In the genomic region with DNA sequence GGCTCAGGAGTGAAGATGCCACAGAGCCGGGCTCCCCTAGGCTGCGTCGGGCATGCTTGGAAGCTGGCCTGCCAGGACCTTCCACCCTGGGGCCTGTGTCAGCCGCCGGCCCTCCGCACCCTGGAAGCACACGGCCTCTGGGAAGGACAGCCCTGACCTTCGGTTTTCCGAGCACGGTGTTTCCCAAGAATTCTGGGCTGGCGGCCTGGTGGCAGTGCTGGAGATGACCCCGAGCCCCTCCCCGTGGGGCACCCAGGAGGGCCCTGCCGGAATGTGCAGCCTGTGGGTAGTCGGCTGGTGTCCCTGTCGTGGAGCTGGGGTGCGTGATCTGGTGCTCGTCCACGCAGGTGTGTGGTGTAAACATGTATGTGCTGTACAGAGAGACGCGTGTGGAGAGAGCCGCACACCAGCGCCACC, we compare ENCODE assay signal across 1 cellular context.
TF ChIP-seq lines count a peak whose summit lies in the region.

No MANE protein-coding gene starts in this region.

TF ChIP-seq in HepG2, 621 proteins besides CTCF, POLR2A, EP300 and RAD21 (continued from another document and continues in another):
- TF ChIP-seq, protein P1, sequence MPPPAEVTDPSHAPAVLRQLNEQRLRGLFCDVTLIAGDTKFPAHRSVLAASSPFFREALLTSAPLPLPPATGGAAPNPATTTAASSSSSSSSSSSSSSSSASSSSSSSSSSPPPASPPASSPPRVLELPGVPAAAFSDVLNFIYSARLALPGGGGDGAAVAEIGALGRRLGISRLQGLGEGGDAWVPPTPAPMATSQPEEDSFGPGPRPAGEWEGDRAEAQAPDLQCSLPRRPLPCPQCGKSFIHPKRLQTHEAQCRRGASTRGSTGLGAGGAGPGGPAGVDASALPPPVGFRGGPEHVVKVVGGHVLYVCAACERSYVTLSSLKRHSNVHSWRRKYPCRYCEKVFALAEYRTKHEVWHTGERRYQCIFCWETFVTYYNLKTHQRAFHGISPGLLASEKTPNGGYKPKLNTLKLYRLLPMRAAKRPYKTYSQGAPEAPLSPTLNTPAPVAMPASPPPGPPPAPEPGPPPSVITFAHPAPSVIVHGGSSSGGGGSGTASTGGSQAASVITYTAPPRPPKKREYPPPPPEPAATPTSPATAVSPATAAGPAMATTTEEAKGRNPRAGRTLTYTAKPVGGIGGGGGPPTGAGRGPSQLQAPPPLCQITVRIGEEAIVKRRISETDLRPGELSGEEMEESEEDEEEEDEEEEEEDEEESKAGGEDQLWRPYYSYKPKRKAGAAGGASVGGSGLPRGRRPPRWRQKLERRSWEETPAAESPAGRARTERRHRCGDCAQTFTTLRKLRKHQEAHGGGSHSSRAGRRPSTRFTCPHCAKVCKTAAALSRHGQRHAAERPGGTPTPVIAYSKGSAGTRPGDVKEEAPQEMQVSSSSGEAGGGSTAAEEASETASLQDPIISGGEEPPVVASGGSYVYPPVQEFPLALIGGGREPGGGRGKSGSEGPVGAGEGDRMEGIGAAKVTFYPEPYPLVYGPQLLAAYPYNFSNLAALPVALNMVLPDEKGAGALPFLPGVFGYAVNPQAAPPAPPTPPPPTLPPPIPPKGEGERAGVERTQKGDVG (CRISPR knock-in tag; IDR thresholded peaks at IDR 0.05; ENCODE audit: borderline replicate concordance), result no peak; the same call in 1 of the 2 replicates
- no peak for TF ChIP-seq ADNP (CRISPR knock-in tag; IDR thresholded peaks at IDR 0.05)
- TF ChIP-seq, protein P2, sequence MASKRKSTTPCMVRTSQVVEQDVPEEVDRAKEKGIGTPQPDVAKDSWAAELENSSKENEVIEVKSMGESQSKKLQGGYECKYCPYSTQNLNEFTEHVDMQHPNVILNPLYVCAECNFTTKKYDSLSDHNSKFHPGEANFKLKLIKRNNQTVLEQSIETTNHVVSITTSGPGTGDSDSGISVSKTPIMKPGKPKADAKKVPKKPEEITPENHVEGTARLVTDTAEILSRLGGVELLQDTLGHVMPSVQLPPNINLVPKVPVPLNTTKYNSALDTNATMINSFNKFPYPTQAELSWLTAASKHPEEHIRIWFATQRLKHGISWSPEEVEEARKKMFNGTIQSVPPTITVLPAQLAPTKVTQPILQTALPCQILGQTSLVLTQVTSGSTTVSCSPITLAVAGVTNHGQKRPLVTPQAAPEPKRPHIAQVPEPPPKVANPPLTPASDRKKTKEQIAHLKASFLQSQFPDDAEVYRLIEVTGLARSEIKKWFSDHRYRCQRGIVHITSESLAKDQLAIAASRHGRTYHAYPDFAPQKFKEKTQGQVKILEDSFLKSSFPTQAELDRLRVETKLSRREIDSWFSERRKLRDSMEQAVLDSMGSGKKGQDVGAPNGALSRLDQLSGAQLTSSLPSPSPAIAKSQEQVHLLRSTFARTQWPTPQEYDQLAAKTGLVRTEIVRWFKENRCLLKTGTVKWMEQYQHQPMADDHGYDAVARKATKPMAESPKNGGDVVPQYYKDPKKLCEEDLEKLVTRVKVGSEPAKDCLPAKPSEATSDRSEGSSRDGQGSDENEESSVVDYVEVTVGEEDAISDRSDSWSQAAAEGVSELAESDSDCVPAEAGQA (IDR thresholded peaks at IDR 0.05; ENCODE audit: low read depth), result no peak
- TF ChIP-seq, protein P2 (CRISPR knock-in tag; IDR thresholded peaks at IDR 0.05; ENCODE audit: borderline replicate concordance), result no peak
- peak; percentile 55; the same call in 1 of the 2 replicates for TF ChIP-seq ZNF747 (CRISPR knock-in tag; IDR thresholded peaks at IDR 0.05; ENCODE audit: borderline replicate concordance)
- TF ChIP-seq ZNF33A (CRISPR knock-in tag; IDR thresholded peaks at IDR 0.05; ENCODE audit: borderline replicate concordance), result no peak
- TF ChIP-seq SAP130 (CRISPR knock-in tag; IDR thresholded peaks at IDR 0.05; ENCODE audit: low read depth), result peak; percentile 58
- TF ChIP-seq, protein P3, sequence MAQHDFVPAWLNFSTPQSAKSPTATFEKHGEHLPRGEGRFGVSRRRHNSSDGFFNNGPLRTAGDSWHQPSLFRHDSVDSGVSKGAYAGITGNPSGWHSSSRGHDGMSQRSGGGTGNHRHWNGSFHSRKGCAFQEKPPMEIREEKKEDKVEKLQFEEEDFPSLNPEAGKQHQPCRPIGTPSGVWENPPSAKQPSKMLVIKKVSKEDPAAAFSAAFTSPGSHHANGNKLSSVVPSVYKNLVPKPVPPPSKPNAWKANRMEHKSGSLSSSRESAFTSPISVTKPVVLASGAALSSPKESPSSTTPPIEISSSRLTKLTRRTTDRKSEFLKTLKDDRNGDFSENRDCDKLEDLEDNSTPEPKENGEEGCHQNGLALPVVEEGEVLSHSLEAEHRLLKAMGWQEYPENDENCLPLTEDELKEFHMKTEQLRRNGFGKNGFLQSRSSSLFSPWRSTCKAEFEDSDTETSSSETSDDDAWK (CRISPR knock-in tag; IDR thresholded peaks at IDR 0.05), result no peak
- no peak for TF ChIP-seq JARID2 (CRISPR knock-in tag; IDR thresholded peaks at IDR 0.05; ENCODE audit: insufficient replicate concordance)
- TF ChIP-seq, protein P4, sequence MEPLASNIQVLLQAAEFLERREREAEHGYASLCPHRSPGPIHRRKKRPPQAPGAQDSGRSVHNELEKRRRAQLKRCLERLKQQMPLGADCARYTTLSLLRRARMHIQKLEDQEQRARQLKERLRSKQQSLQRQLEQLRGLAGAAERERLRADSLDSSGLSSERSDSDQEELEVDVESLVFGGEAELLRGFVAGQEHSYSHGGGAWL (CRISPR knock-in tag; IDR thresholded peaks at IDR 0.05), result no peak
- no peak for TF ChIP-seq NFKBIZ (CRISPR knock-in tag; IDR thresholded peaks at IDR 0.05)
- TF ChIP-seq SMAD1 (CRISPR knock-in tag; IDR thresholded peaks at IDR 0.05; ENCODE audit: borderline replicate concordance, low read depth), result no peak
- no peak for TF ChIP-seq MAFG (CRISPR knock-in tag; IDR thresholded peaks at IDR 0.05)
- no peak for TF ChIP-seq ATRX (CRISPR knock-in tag; IDR thresholded peaks at IDR 0.05; ENCODE audit: borderline replicate concordance)
- TF ChIP-seq, protein P5, sequence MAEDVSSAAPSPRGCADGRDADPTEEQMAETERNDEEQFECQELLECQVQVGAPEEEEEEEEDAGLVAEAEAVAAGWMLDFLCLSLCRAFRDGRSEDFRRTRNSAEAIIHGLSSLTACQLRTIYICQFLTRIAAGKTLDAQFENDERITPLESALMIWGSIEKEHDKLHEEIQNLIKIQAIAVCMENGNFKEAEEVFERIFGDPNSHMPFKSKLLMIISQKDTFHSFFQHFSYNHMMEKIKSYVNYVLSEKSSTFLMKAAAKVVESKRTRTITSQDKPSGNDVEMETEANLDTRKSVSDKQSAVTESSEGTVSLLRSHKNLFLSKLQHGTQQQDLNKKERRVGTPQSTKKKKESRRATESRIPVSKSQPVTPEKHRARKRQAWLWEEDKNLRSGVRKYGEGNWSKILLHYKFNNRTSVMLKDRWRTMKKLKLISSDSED (CRISPR knock-in tag; IDR thresholded peaks at IDR 0.05), result no peak
- TF ChIP-seq ZNF160 (CRISPR knock-in tag; IDR thresholded peaks at IDR 0.05), result no peak
- no peak for TF ChIP-seq KLF15 (CRISPR knock-in tag; IDR thresholded peaks at IDR 0.05; ENCODE audit: borderline replicate concordance)
- TF ChIP-seq, protein P6, sequence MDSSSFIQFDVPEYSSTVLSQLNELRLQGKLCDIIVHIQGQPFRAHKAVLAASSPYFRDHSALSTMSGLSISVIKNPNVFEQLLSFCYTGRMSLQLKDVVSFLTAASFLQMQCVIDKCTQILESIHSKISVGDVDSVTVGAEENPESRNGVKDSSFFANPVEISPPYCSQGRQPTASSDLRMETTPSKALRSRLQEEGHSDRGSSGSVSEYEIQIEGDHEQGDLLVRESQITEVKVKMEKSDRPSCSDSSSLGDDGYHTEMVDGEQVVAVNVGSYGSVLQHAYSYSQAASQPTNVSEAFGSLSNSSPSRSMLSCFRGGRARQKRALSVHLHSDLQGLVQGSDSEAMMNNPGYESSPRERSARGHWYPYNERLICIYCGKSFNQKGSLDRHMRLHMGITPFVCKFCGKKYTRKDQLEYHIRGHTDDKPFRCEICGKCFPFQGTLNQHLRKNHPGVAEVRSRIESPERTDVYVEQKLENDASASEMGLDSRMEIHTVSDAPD (CRISPR knock-in tag; IDR thresholded peaks at IDR 0.05), result no peak
- no peak for TF ChIP-seq ZFP1 (CRISPR knock-in tag; IDR thresholded peaks at IDR 0.05)
- peak in 1 of 2 experiments; percentile 28; a peak in 2 of 4 replicates for TF ChIP-seq NR2F1 (CRISPR knock-in tag; IDR thresholded peaks at IDR 0.05)
- peak; percentile 61; the same call in 1 of the 2 replicates for TF ChIP-seq ZFP41 (CRISPR knock-in tag; IDR thresholded peaks at IDR 0.05; ENCODE audit: borderline replicate concordance)
- TF ChIP-seq HNRNPH1 (optimal IDR thresholded peaks at IDR 0.05; ENCODE audit: low read depth, low read length), result no peak
- TF ChIP-seq AGO2 (optimal IDR thresholded peaks at IDR 0.05; ENCODE audit: low read depth, low read length), result peak; percentile 95
- TF ChIP-seq SETDB1 (CRISPR knock-in tag; IDR thresholded peaks at IDR 0.05; ENCODE audit: borderline replicate concordance), result no peak
- TF ChIP-seq, protein P7, sequence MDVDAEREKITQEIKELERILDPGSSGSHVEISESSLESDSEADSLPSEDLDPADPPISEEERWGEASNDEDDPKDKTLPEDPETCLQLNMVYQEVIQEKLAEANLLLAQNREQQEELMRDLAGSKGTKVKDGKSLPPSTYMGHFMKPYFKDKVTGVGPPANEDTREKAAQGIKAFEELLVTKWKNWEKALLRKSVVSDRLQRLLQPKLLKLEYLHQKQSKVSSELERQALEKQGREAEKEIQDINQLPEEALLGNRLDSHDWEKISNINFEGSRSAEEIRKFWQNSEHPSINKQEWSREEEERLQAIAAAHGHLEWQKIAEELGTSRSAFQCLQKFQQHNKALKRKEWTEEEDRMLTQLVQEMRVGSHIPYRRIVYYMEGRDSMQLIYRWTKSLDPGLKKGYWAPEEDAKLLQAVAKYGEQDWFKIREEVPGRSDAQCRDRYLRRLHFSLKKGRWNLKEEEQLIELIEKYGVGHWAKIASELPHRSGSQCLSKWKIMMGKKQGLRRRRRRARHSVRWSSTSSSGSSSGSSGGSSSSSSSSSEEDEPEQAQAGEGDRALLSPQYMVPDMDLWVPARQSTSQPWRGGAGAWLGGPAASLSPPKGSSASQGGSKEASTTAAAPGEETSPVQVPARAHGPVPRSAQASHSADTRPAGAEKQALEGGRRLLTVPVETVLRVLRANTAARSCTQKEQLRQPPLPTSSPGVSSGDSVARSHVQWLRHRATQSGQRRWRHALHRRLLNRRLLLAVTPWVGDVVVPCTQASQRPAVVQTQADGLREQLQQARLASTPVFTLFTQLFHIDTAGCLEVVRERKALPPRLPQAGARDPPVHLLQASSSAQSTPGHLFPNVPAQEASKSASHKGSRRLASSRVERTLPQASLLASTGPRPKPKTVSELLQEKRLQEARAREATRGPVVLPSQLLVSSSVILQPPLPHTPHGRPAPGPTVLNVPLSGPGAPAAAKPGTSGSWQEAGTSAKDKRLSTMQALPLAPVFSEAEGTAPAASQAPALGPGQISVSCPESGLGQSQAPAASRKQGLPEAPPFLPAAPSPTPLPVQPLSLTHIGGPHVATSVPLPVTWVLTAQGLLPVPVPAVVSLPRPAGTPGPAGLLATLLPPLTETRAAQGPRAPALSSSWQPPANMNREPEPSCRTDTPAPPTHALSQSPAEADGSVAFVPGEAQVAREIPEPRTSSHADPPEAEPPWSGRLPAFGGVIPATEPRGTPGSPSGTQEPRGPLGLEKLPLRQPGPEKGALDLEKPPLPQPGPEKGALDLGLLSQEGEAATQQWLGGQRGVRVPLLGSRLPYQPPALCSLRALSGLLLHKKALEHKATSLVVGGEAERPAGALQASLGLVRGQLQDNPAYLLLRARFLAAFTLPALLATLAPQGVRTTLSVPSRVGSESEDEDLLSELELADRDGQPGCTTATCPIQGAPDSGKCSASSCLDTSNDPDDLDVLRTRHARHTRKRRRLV (CRISPR knock-in tag; IDR thresholded peaks at IDR 0.05), result no peak
- TF ChIP-seq, protein P8, sequence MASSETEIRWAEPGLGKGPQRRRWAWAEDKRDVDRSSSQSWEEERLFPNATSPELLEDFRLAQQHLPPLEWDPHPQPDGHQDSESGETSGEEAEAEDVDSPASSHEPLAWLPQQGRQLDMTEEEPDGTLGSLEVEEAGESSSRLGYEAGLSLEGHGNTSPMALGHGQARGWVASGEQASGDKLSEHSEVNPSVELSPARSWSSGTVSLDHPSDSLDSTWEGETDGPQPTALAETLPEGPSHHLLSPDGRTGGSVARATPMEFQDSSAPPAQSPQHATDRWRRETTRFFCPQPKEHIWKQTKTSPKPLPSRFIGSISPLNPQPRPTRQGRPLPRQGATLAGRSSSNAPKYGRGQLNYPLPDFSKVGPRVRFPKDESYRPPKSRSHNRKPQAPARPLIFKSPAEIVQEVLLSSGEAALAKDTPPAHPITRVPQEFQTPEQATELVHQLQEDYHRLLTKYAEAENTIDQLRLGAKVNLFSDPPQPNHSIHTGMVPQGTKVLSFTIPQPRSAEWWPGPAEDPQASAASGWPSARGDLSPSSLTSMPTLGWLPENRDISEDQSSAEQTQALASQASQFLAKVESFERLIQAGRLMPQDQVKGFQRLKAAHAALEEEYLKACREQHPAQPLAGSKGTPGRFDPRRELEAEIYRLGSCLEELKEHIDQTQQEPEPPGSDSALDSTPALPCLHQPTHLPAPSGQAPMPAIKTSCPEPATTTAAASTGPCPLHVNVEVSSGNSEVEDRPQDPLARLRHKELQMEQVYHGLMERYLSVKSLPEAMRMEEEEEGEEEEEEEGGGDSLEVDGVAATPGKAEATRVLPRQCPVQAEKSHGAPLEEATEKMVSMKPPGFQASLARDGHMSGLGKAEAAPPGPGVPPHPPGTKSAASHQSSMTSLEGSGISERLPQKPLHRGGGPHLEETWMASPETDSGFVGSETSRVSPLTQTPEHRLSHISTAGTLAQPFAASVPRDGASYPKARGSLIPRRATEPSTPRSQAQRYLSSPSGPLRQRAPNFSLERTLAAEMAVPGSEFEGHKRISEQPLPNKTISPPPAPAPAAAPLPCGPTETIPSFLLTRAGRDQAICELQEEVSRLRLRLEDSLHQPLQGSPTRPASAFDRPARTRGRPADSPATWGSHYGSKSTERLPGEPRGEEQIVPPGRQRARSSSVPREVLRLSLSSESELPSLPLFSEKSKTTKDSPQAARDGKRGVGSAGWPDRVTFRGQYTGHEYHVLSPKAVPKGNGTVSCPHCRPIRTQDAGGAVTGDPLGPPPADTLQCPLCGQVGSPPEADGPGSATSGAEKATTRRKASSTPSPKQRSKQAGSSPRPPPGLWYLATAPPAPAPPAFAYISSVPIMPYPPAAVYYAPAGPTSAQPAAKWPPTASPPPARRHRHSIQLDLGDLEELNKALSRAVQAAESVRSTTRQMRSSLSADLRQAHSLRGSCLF (CRISPR knock-in tag; IDR thresholded peaks at IDR 0.05; ENCODE audit: borderline replicate concordance), result no peak
- no peak; the same call in 1 of the 2 replicates for TF ChIP-seq FOXO1 (CRISPR knock-in tag; IDR thresholded peaks at IDR 0.05)
